8 cellular contexts compared by ENCODE assay signal in genomic region chr7:2353650-2354172, GRCh38. TPM values are rescaled to one million over a fixed set of nuclear protein-coding genes. Genes with fewer than 3 reads are reported as not detected.
DNase-seq lines count a peak whose midpoint lies in the region; ATAC-seq, FAIRE-seq and TF ChIP-seq lines count a peak whose summit lies in the region.

No MANE protein-coding gene starts in this region.

- peaks cover 66% of the 10 kb centered on the region for H3K79me2 ChIP-seq in mammary epithelial cell (ENCODE audit: insufficient read depth, low read length)

- H3K9ac ChIP-seq in mammary epithelial cell (ENCODE audit: insufficient read depth, low read length): peak overlapping the region; percentile 99
- H3K9ac ChIP-seq in kidney (ENCODE audit: low read length in 2 of 2): peak overlapping the region; percentile 99 to 100

- BruUV-seq in mammary epithelial cell (replicated peaks; lab: Mats Ljungman, UMichigan): TSS peak; percentile 66

- no peaks in the 10 kb centered on the region for H3K27me3 ChIP-seq in mammary epithelial cell (ENCODE audit: insufficient read depth, low read length)

- CTCF ChIA-PET in mammary epithelial cell (lab: Charles Lee; ENCODE audit: low non-redundant PET): interaction anchor here (0.6 kb wide), 2 partner anchors 394 to 468 kb away, joined by 3 read pairs; no protein-coding TSS in a partner anchor

- dilution Hi-C loops in mammary epithelial cell (cut with HindIII; ENCODE audit: low sequenced_read_pairs): no loop called here

- H3K4me1 ChIP-seq in mammary epithelial cell (ENCODE audit: insufficient read depth, low read length) (peaks cover 15% of the 10 kb centered on the region), kidney (ENCODE audit: control insufficient read depth in 1 of 2, insufficient read depth in 1 of 2, low read depth in 1 of 2, low read length in 2 of 2) (peaks cover 6 to 18% of the 10 kb centered on the region in 2 donors)

- ATAC-seq in HG02610 (IDR thresholded peaks at IDR 0.05; ENCODE audit: unreplicated experiment): peak; percentile 49

- H2AFZ ChIP-seq in mammary epithelial cell (ENCODE audit: low read depth, low read length): peak overlapping the region; percentile 92

- no peak for TF ChIP-seq CTCF in mammary epithelial cell (conservative IDR thresholded peaks at IDR 0.05 in 1 of 2, IDR thresholded peaks at IDR 0.05 in 1 of 2; ENCODE audit: extremely low read depth in 1 of 2, insufficient read depth in 1 of 2, low read depth in 1 of 2, low read length in 2 of 2)
- TF ChIP-seq CTCF in kidney (IDR thresholded peaks at IDR 0.05; ENCODE audit: borderline replicate concordance, extremely low read depth, insufficient read depth): no peak

- no peak for FAIRE-seq in kidney (lab: Jason Lieb, UNC)

- 5% methylated on average over 17 of the region's 33 CpGs for WGBS in mammary epithelial cell (ENCODE audit: low coverage, missing lambda C conversion rate)

- H3K4me3 ChIP-seq in mammary epithelial cell (replicated peaks in 1 of 3; ENCODE audit: insufficient read depth in 1 of 3, low read depth in 2 of 3, low read length in 3 of 3) (peak overlapping the region; percentile 54 to 99 (median 97)), kidney (ENCODE audit: low read length in 2 of 2) (peak overlapping the region; percentile 89 to 91)

- intact Hi-C loops in mammary epithelial cell (cut with micrococcal nuclease) (loop anchor here (2.0 kb wide), 1 partner anchor 47 kb away; no protein-coding TSS in a partner anchor), kidney (cut with DNase I) (no loop called here)

- DNase-seq in NCI-H2227 (lab: John Stamatoyannopoulos, UW; ENCODE audit: unreplicated experiment) (peak; percentile 87), NCI-H2227 treated with DMSO at 0.1 percent for 48 hours (lab: John Stamatoyannopoulos, UW) (no peak), NCI-H1092 treated with DMSO at 0.1 percent for 48 hours (lab: John Stamatoyannopoulos, UW) (peak; percentile 84), UCSD-AML1 (lab: John Stamatoyannopoulos, UW; ENCODE audit: unreplicated experiment) (peak; percentile 80), mammary epithelial cell (peak; percentile 86), kidney (peak; percentile 96)
- peak; percentile 86 to 87 for DNase-seq in stimulated activated CD4-positive, alpha-beta T cell treated with anti-CD3 and anti-CD28 coated beads, Interleukin-15, amount 100 ng/mL, for 48 hours (ENCODE audit: low read depth in 2 of 2)

- H3K4me2 ChIP-seq in mammary epithelial cell (ENCODE audit: insufficient read depth, low read depth, low read length): peak overlapping the region; percentile 72

- peaks cover 10% of the 10 kb centered on the region for H3K36me3 ChIP-seq in mammary epithelial cell (ENCODE audit: insufficient read depth, low read length)
- peaks cover 4 to 5% of the 10 kb centered on the region in 2 donors for H3K36me3 ChIP-seq in kidney (ENCODE audit: control insufficient read depth in 1 of 2, insufficient read depth in 2 of 2, low read length in 2 of 2)

- no peaks in the 10 kb centered on the region for H4K20me1 ChIP-seq in mammary epithelial cell (ENCODE audit: insufficient read depth, low read length)

- H3K27ac ChIP-seq in mammary epithelial cell (ENCODE audit: insufficient read depth, low read depth, low read length) (peak overlapping the region; percentile 99), kidney (ENCODE audit: low read depth in 2 of 2, low read length in 2 of 2) (peak overlapping the region; percentile 100)

- in situ Hi-C loops in mammary epithelial cell (cut with MboI; ENCODE audit: low sequenced_read_pairs in 2 of 2): loop anchor here in 1 of 2 donors (25.0 kb wide), 1 partner anchor 791 kb away; the partner anchor contains the start of genes PSMG3 and TMEM184A

- H3K9me3 ChIP-seq in mammary epithelial cell (replicated peaks; ENCODE audit: insufficient read depth, low read length) (no peaks in the 10 kb centered on the region), kidney (ENCODE audit: control insufficient read depth in 1 of 2, low read length in 2 of 2) (no peaks in the 10 kb centered on the region)

RNA-seq across cellular contexts. Expression of gene EIF3B, which starts 0.9 kb away (rescaled TPM):
- 100 to 1,000 TPM; 154 to 213 TPM for total RNA-seq in mammary epithelial cell
- polyA plus RNA-seq in mammary epithelial cell: 119 TPM
- polyA minus RNA-seq in mammary epithelial cell: 344 TPM
- 107 TPM for total RNA-seq in kidney
- polyA plus RNA-seq in kidney (ENCODE audit: insufficient read depth, low read depth, low replicate concordance): 65.5 TPM

RNA-seq across cellular contexts. Expression of gene SNX8, which starts 39.5 kb away (rescaled TPM):
- total RNA-seq in mammary epithelial cell: 10 to 100 TPM in 1 of 2 donors, 1 to 10 TPM in 1; 7.5 to 25.2 TPM
- polyA plus RNA-seq in mammary epithelial cell: 15.9 TPM
- 60.9 TPM for polyA minus RNA-seq in mammary epithelial cell
- total RNA-seq in kidney: 38.6 TPM
- polyA plus RNA-seq in kidney (ENCODE audit: insufficient read depth, low read depth, low replicate concordance): 28.7 TPM

RNA-seq across cellular contexts. Expression of gene CHST12, which starts 49.7 kb away (rescaled TPM):
- total RNA-seq in mammary epithelial cell (10 to 100 TPM in 1 of 2 donors, 1 to 10 TPM in 1; 3.2 to 10.0 TPM), kidney (25.6 TPM)
- polyA plus RNA-seq in mammary epithelial cell (10.7 TPM), kidney (ENCODE audit: insufficient read depth, low read depth, low replicate concordance) (16.3 TPM)
- 9.6 TPM for polyA minus RNA-seq in mammary epithelial cell
